Comparison of ENCODE assay signal across 8 cellular contexts in the genomic region with DNA sequence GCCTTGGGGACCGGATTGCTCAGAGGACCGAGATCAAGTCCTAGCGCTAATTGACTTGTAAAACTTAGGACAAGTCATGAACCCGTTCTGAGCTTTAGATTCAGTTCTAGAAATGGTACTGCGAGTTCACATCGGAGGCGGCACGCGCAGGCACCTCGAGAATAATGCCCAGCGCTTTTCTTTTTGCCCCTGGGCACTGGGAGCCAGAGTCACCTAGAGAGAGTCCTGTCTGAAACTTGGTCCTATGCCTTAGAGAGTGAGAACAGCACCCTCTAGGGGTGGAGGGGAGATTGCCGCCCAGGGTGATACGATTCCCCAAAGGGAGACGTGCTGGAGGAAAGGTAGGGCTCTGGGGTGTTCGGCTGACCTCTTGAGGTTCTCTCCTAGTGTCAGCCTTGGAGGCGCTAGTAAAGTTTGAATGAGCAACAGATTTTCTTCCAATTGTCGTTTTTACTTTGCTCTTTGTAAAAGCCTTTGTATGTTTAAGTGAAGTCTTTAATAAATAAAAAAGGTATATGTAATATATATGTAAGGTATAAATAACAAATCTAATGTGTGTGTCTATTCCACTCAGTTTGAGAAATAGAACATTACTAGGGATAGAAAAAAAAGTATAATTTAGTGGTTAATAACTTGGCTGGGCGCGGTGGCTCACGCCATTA. TPM values are rescaled to one million over a fixed set of nuclear protein-coding genes. Genes with fewer than 3 reads are reported as not detected.
A peak's percentile ranks its signal among the peaks of the same experiment; 100 is the strongest.
DNase-seq lines count a peak whose midpoint lies in the region; ATAC-seq, FAIRE-seq and TF ChIP-seq lines count a peak whose summit lies in the region.

No MANE protein-coding gene starts in this region.

- H3K4ac ChIP-seq in neuronal stem cell (ENCODE audit: low read length), result no peak overlapping the region

- H3K4me1 ChIP-seq in foreskin keratinocyte (peaks cover 3% of the 10 kb centered on the region), neuronal stem cell (ENCODE audit: control insufficient read depth in 2 of 2, insufficient read depth in 1 of 2, low read depth in 1 of 2, low read length in 2 of 2) (peaks cover 0 to 5% of the 10 kb centered on the region in 2 donors)

- TF ChIP-seq POLR2A in H54 (IDR thresholded peaks at IDR 0.05; ENCODE audit: low read depth, low read length), result no peak

- H3K9me3 Mint-ChIP-seq in activated T-helper 2 cell treated with anti-CD3 and anti-CD28 coated beads, Interferon-gamma antibody, Interleukin-2, Interleukin-4, amounts not matched to agents 10 μg/mL and 5 μg/mL and 100 μg/mL, durations not matched to agents 14 hours and 24 hours and 36 hours, result no peaks in the 10 kb centered on the region

- H2BK15ac ChIP-seq in neuronal stem cell (ENCODE audit: low read length), result no peak overlapping the region

- peak overlapping the region; percentile 95 for H2AFZ ChIP-seq in neuronal stem cell (ENCODE audit: low read length)

- FAIRE-seq in H54 (lab: Jason Lieb, UNC), result peak; percentile 91

- peak; percentile 68 for ATAC-seq in foreskin keratinocyte

- no peaks in the 10 kb centered on the region for H3K79me1 ChIP-seq in neuronal stem cell (ENCODE audit: low read depth, low read length)

- H2AK5ac ChIP-seq in neuronal stem cell (ENCODE audit: low read depth, low read length), result no peak overlapping the region

- H2BK5ac ChIP-seq in neuronal stem cell (ENCODE audit: low read length), result no peak overlapping the region

- H3K4me3 ChIP-seq in neuronal stem cell (ENCODE audit: low read length in 2 of 2), result peak overlapping the region; percentile 82 to 87

- peak overlapping the region; percentile 95 for H3K4me3 Mint-ChIP-seq in activated T-helper 2 cell treated with anti-CD3 and anti-CD28 coated beads, Interferon-gamma antibody, Interleukin-2, Interleukin-4, amounts not matched to agents 10 μg/mL and 5 μg/mL and 100 μg/mL, durations not matched to agents 14 hours and 24 hours and 36 hours (ENCODE audit: low read depth)

- H3K9ac ChIP-seq in neuronal stem cell (ENCODE audit: low read depth, low read length, poor library complexity), result no peak overlapping the region

- H3K27ac ChIP-seq in foreskin keratinocyte (peak overlapping the region; percentile 41), neuronal stem cell (replicated peaks; ENCODE audit: low read length) (no peak overlapping the region)

- peaks cover 0 to 1% of the 10 kb centered on the region in 2 donors for H3K9me3 ChIP-seq in neuronal stem cell (replicated peaks in 1 of 2; ENCODE audit: control insufficient read depth in 2 of 2, insufficient read depth in 1 of 2, low read depth in 1 of 2, low read length in 2 of 2)

- no peaks in the 10 kb centered on the region for H3K27me3 ChIP-seq in foreskin keratinocyte
- no peaks in the 10 kb centered on the region for H3K27me3 ChIP-seq in neuronal stem cell (ENCODE audit: control insufficient read depth in 3 of 3, insufficient read depth in 3 of 3, low read depth in 1 of 3, low read length in 3 of 3)

- peaks cover 4 to 5% of the 10 kb centered on the region in 2 donors for H3K36me3 ChIP-seq in neuronal stem cell (replicated peaks in 1 of 2; ENCODE audit: control insufficient read depth in 2 of 2, insufficient read depth in 2 of 2, low read length in 2 of 2)

- H3K4me2 ChIP-seq in neuronal stem cell (ENCODE audit: insufficient read depth, low read length, poor library complexity, severe bottlenecking), result peak overlapping the region; percentile 99

- peaks cover 7% of the 10 kb centered on the region for H3K4me1 Mint-ChIP-seq in activated T-helper 2 cell treated with anti-CD3 and anti-CD28 coated beads, Interferon-gamma antibody, Interleukin-2, Interleukin-4, amounts not matched to agents 10 μg/mL and 5 μg/mL and 100 μg/mL, durations not matched to agents 14 hours and 24 hours and 36 hours (ENCODE audit: low read depth)

- no peak overlapping the region for H3K14ac ChIP-seq in neuronal stem cell (ENCODE audit: low read length)

- H4K91ac ChIP-seq in neuronal stem cell (ENCODE audit: low read depth, low read length, poor library complexity), result no peak overlapping the region

- no peak overlapping the region for H2BK12ac ChIP-seq in neuronal stem cell (ENCODE audit: low read length)

- no peaks in the 10 kb centered on the region for H3K27me3 Mint-ChIP-seq in activated T-helper 2 cell treated with anti-CD3 and anti-CD28 coated beads, Interferon-gamma antibody, Interleukin-2, Interleukin-4, amounts not matched to agents 10 μg/mL and 5 μg/mL and 100 μg/mL, durations not matched to agents 14 hours and 24 hours and 36 hours (ENCODE audit: low read depth)

- H3K36me3 Mint-ChIP-seq in activated T-helper 2 cell treated with anti-CD3 and anti-CD28 coated beads, Interferon-gamma antibody, Interleukin-2, Interleukin-4, amounts not matched to agents 10 μg/mL and 5 μg/mL and 100 μg/mL, durations not matched to agents 14 hours and 24 hours and 36 hours (ENCODE audit: low read depth), result peaks cover 9% of the 10 kb centered on the region

- peak; percentile 92 for DNase-seq in EL
- DNase-seq in H54 (ENCODE audit: insufficient read length, low spot score), result peak; percentile 97
- DNase-seq in RPMI7951 (ENCODE audit: low read depth), result peak; percentile 86
- peak; percentile 85 for DNase-seq in activated T-helper 2 cell treated with anti-CD3 and anti-CD28 coated beads, Interferon-gamma antibody, Interleukin-2, Interleukin-4, amounts not matched to agents 10 μg/mL and 5 μg/mL and 100 μg/mL, durations not matched to agents 14 hours and 24 hours and 36 hours (ENCODE audit: low spot score)
- peak; percentile 75 to 88 for DNase-seq in foreskin keratinocyte
- peak; percentile 90 for DNase-seq in neuronal stem cell (ENCODE audit: low spot score)
- peak; percentile 72 for DNase-seq in stromal cell of bone marrow (ENCODE audit: low read depth)

- H3K23ac ChIP-seq in neuronal stem cell (ENCODE audit: low read depth, low read length, poor library complexity), result no peak overlapping the region

- no peak overlapping the region for H4K8ac ChIP-seq in neuronal stem cell (ENCODE audit: low read depth, low read length)

- TF ChIP-seq CTCF in LNCAP (IDR thresholded peaks at IDR 0.05) (peak; percentile 94), foreskin keratinocyte (conservative IDR thresholded peaks at IDR 0.05) (peak; percentile 94)

- WGBS in neuronal stem cell (ENCODE audit: extremely low coverage in 2 of 2, insufficient read length in 2 of 2, insufficient replicate concordance in 1 of 2), 2 donors, result no CpG with 5 or more reads among the region's 20 CpGs

- H3K27ac Mint-ChIP-seq in activated T-helper 2 cell treated with anti-CD3 and anti-CD28 coated beads, Interferon-gamma antibody, Interleukin-2, Interleukin-4, amounts not matched to agents 10 μg/mL and 5 μg/mL and 100 μg/mL, durations not matched to agents 14 hours and 24 hours and 36 hours, result peak overlapping the region; percentile 99

- intact Hi-C loops in activated T-helper 2 cell treated with anti-CD3 and anti-CD28 coated beads, Interferon-gamma antibody, Interleukin-2, Interleukin-4, amounts not matched to agents 10 μg/mL and 5 μg/mL and 100 μg/mL, durations not matched to agents 14 hours and 24 hours and 36 hours (cut with micrococcal nuclease), result loop anchor here (1.0 kb wide), 2 partner anchors 11 to 23 kb away; partner anchors contain the start of gene CAMK2N2

- H3K18ac ChIP-seq in neuronal stem cell (ENCODE audit: low read length), result no peak overlapping the region

- no peak overlapping the region for H2BK120ac ChIP-seq in neuronal stem cell (ENCODE audit: low read depth, low read length)

RNA-seq across cellular contexts. Expression of gene EEF1AKMT4, which starts 0.8 kb away (rescaled TPM):
- total RNA-seq in RPMI7951 (2014; rRNA removed; shearing (Covaris generic)), result 7.3 and 9.6 TPM in 2 replicates
- total RNA-seq in activated T-helper 2 cell treated with anti-CD3 and anti-CD28 coated beads, Interferon-gamma antibody, Interleukin-2, Interleukin-4, amounts not matched to agents 10 μg/mL and 5 μg/mL and 100 μg/mL, durations not matched to agents 14 hours and 24 hours and 36 hours, result 9.5 and 10.6 TPM in 2 replicates
- total RNA-seq in foreskin keratinocyte, result 11.1 and 12.0 TPM in 2 replicates
- 13.7 and 14.5 TPM in 2 replicates for polyA plus RNA-seq in foreskin keratinocyte
- 2.8 TPM for polyA plus RNA-seq in neuronal stem cell (2013, experiment 1 of 2)
- 2.5 TPM for polyA plus RNA-seq in neuronal stem cell (2013, experiment 2 of 2)

RNA-seq across cellular contexts. Expression of gene ALG3, which starts 1.5 kb away (rescaled TPM):
- 67.0 and 71.2 TPM in 2 replicates for total RNA-seq in RPMI7951 (2014; rRNA removed; shearing (Covaris generic))
- 64.0 and 66.6 TPM in 2 replicates for total RNA-seq in activated T-helper 2 cell treated with anti-CD3 and anti-CD28 coated beads, Interferon-gamma antibody, Interleukin-2, Interleukin-4, amounts not matched to agents 10 μg/mL and 5 μg/mL and 100 μg/mL, durations not matched to agents 14 hours and 24 hours and 36 hours
- total RNA-seq in foreskin keratinocyte, result 36.8 and 38.5 TPM in 2 replicates
- polyA plus RNA-seq in foreskin keratinocyte, result 59.4 and 59.7 TPM in 2 replicates
- 34.1 TPM for polyA plus RNA-seq in neuronal stem cell (2013, experiment 1 of 2)
- 34.0 TPM for polyA plus RNA-seq in neuronal stem cell (2013, experiment 2 of 2)

RNA-seq across cellular contexts. Expression of gene CAMK2N2, which starts 11.1 kb away (rescaled TPM):
- 0.29 and 0.96 TPM in 2 replicates for total RNA-seq in RPMI7951 (2014; rRNA removed; shearing (Covaris generic))
- total RNA-seq in activated T-helper 2 cell treated with anti-CD3 and anti-CD28 coated beads, Interferon-gamma antibody, Interleukin-2, Interleukin-4, amounts not matched to agents 10 μg/mL and 5 μg/mL and 100 μg/mL, durations not matched to agents 14 hours and 24 hours and 36 hours, result 0.18 TPM in 1 of 2 replicates, not detected in the other
- 0.17 and 0.42 TPM in 2 replicates for total RNA-seq in foreskin keratinocyte
- polyA plus RNA-seq in foreskin keratinocyte, result 0.91 and 0.99 TPM in 2 replicates
- polyA plus RNA-seq in neuronal stem cell (2013, experiment 1 of 2), result 2.9 TPM
- 2.7 TPM for polyA plus RNA-seq in neuronal stem cell (2013, experiment 2 of 2)

RNA-seq across cellular contexts. Expression of gene VWA5B2, which starts 20.9 kb away (rescaled TPM):
- not detected in 2 replicates for total RNA-seq in RPMI7951 (2014; rRNA removed; shearing (Covaris generic))
- total RNA-seq in activated T-helper 2 cell treated with anti-CD3 and anti-CD28 coated beads, Interferon-gamma antibody, Interleukin-2, Interleukin-4, amounts not matched to agents 10 μg/mL and 5 μg/mL and 100 μg/mL, durations not matched to agents 14 hours and 24 hours and 36 hours, result 0.11 TPM in 1 of 2 replicates, not detected in the other
- not detected in 2 replicates for total RNA-seq in foreskin keratinocyte
- not detected in 2 replicates for polyA plus RNA-seq in foreskin keratinocyte
- polyA plus RNA-seq in neuronal stem cell (2013, experiment 1 of 2), result 0.13 TPM
- polyA plus RNA-seq in neuronal stem cell (2013, experiment 2 of 2), result 0.21 TPM

RNA-seq across cellular contexts. Expression of gene ECE2, which starts 25.5 kb away (rescaled TPM):
- total RNA-seq in RPMI7951 (2014; rRNA removed; shearing (Covaris generic)), result not detected in 2 replicates
- not detected in 2 replicates for total RNA-seq in activated T-helper 2 cell treated with anti-CD3 and anti-CD28 coated beads, Interferon-gamma antibody, Interleukin-2, Interleukin-4, amounts not matched to agents 10 μg/mL and 5 μg/mL and 100 μg/mL, durations not matched to agents 14 hours and 24 hours and 36 hours
- not detected in 2 replicates for total RNA-seq in foreskin keratinocyte
- polyA plus RNA-seq in foreskin keratinocyte, result not detected in 2 replicates
- 0.04 TPM for polyA plus RNA-seq in neuronal stem cell (2013, experiment 1 of 2)
- polyA plus RNA-seq in neuronal stem cell (2013, experiment 2 of 2), result 0.06 TPM
